ENCODE assay signal across 19 cellular contexts in genomic region chr15:48374472-48374871, GRCh38.
"Had no signal": no experiment of that assay in that cellular context is flagged by ENCODE, and none has a peak within 500 bp of the region (broad histone marks: within the 10 kb centered on the region; RNA-seq: fewer than 3 reads in every experiment).

No MANE protein-coding gene starts in this region.

- DNase-seq: activated B cell treated with CpG ODN at 0.5 μM for 24 hours; activated CD4-positive, alpha-beta memory T cell treated with anti-CD3 and anti-CD28 coated beads for 36 hours; activated CD4-positive, alpha-beta T cell treated with anti-CD3 and anti-CD28 coated beads for 4 hours; activated effector memory CD4-positive, alpha-beta T cell treated with Interleukin-2 at 50 U/mL for 16 hours; activated naive CD4-positive, alpha-beta T cell treated with anti-CD3 and anti-CD28 coated beads, Interleukin-2, amount 10 ng/mL, durations not matched to agents 7 days and 5 days; activated T-cell treated with anti-CD3 and anti-CD28 coated beads, Interleukin-2, amount 50 U/mL, for 48 hours; anterior cingulate cortex; cortex of kidney; endodermal cell; midbrain; natural killer cell; stimulated activated naive CD8-positive, alpha-beta T cell treated with anti-CD3 and anti-CD28 coated beads, Interleukin-15, amount 100 ng/mL, for 72 hours had no signal

- H3K4me1 ChIP-seq: left lung, psoas muscle, right atrium auricular region, tibial artery had no signal

- H3K27ac ChIP-seq: epithelial cell of prostate, left lung, ovary, psoas muscle, tibial artery had no signal

- H3K4me3 Mint-ChIP-seq: activated B cell treated with CpG ODN at 0.5 μM for 24 hours; activated CD4-positive, alpha-beta memory T cell treated with anti-CD3 and anti-CD28 coated beads for 36 hours; activated naive CD4-positive, alpha-beta T cell treated with anti-CD3 and anti-CD28 coated beads, Interleukin-2, amount 10 ng/mL, durations not matched to agents 7 days and 5 days; endodermal cell; natural killer cell; stimulated activated naive CD8-positive, alpha-beta T cell treated with anti-CD3 and anti-CD28 coated beads, Interleukin-15, amount 100 ng/mL, for 72 hours; T-helper 1 cell treated with Interleukin-12 subunit alpha and Interleukin-12 subunit beta and Interleukin-4 antibody, amounts not matched to agents 30 μg/mL and 1 μg/mL, for 36 hours had no signal

- ATAC-seq: natural killer cell; psoas muscle; stimulated activated naive CD8-positive, alpha-beta T cell treated with anti-CD3 and anti-CD28 coated beads, Interleukin-15, amount 100 ng/mL, for 72 hours had no signal

- H3K4me3 ChIP-seq: left lung, ovary, psoas muscle, right atrium auricular region, tibial artery had no signal

- H3K27me3 ChIP-seq: left lung, ovary, right atrium auricular region, tibial artery had no signal

- H3K36me3 Mint-ChIP-seq: activated CD4-positive, alpha-beta memory T cell treated with anti-CD3 and anti-CD28 coated beads for 36 hours; activated naive CD4-positive, alpha-beta T cell treated with anti-CD3 and anti-CD28 coated beads, Interleukin-2, amount 10 ng/mL, durations not matched to agents 7 days and 5 days; natural killer cell had no signal

- H3K9me3 Mint-ChIP-seq: activated naive CD4-positive, alpha-beta T cell treated with anti-CD3 and anti-CD28 coated beads, Interleukin-2, amount 10 ng/mL, durations not matched to agents 7 days and 5 days; T-helper 1 cell treated with Interleukin-12 subunit alpha and Interleukin-12 subunit beta and Interleukin-4 antibody, amounts not matched to agents 30 μg/mL and 1 μg/mL, for 36 hours had no signal

- H3K4me1 Mint-ChIP-seq: activated B cell treated with CpG ODN at 0.5 μM for 24 hours; activated naive CD4-positive, alpha-beta T cell treated with anti-CD3 and anti-CD28 coated beads, Interleukin-2, amount 10 ng/mL, durations not matched to agents 7 days and 5 days; endodermal cell; natural killer cell; stimulated activated naive CD8-positive, alpha-beta T cell treated with anti-CD3 and anti-CD28 coated beads, Interleukin-15, amount 100 ng/mL, for 72 hours had no signal

- H3K36me3 ChIP-seq: left lung, ovary, right atrium auricular region, tibial artery had no signal

- H3K9me3 ChIP-seq: left lung, ovary, psoas muscle, right atrium auricular region, tibial artery had no signal

- H3K27ac Mint-ChIP-seq: activated B cell treated with CpG ODN at 0.5 μM for 24 hours; activated CD4-positive, alpha-beta memory T cell treated with anti-CD3 and anti-CD28 coated beads for 36 hours; activated naive CD4-positive, alpha-beta T cell treated with anti-CD3 and anti-CD28 coated beads, Interleukin-2, amount 10 ng/mL, durations not matched to agents 7 days and 5 days; endodermal cell; natural killer cell; stimulated activated naive CD8-positive, alpha-beta T cell treated with anti-CD3 and anti-CD28 coated beads, Interleukin-15, amount 100 ng/mL, for 72 hours; T-helper 1 cell treated with Interleukin-12 subunit alpha and Interleukin-12 subunit beta and Interleukin-4 antibody, amounts not matched to agents 30 μg/mL and 1 μg/mL, for 36 hours had no signal
